ENCODE assay signal across 1 cellular context in the genomic region with DNA sequence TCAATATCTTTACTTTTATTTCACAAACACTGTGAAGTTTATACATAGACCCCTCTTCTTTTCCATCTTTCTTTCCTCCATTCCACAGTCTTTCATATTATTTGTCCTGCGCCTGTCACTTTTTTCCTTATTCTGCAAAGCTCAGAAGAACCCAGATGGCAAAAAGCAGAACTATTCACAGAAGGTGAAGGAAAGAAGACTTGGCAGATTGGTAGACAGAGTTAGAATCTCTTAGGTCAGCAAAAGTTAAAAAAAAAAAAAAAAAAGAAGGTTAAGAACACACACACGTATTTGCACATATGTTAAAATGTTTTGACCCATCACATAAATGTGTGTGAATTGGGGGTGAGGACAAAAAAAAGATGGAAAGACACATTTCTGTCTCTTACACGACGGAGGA.
A peak's percentile ranks its signal among the peaks of the same experiment; 100 is the strongest.
TF ChIP-seq lines count a peak whose summit lies in the region.

No MANE protein-coding gene starts in this region.

TF ChIP-seq in HepG2, 621 proteins besides CTCF, POLR2A, EP300 and RAD21:
- no peak for TF ChIP-seq CREB1 (IDR thresholded peaks at IDR 0.05)
- TF ChIP-seq CREB1 (CRISPR knock-in tag; IDR thresholded peaks at IDR 0.05): no peak
- no peak for TF ChIP-seq MATR3 (CRISPR knock-in tag; IDR thresholded peaks at IDR 0.05)
- no peak for TF ChIP-seq ZFP36 (IDR thresholded peaks at IDR 0.05; ENCODE audit: borderline replicate concordance, low read depth, low read length, partially characterized antibody)
- no peak for TF ChIP-seq U2AF1 (optimal IDR thresholded peaks at IDR 0.05; ENCODE audit: low read depth, low read length)
- no peak for TF ChIP-seq IKZF5 (CRISPR knock-in tag; IDR thresholded peaks at IDR 0.05)
- TF ChIP-seq ZNF12 (CRISPR knock-in tag; IDR thresholded peaks at IDR 0.05): no peak
- no peak for TF ChIP-seq ZNF343 (CRISPR knock-in tag; IDR thresholded peaks at IDR 0.05)
- TF ChIP-seq GABPB1 (CRISPR knock-in tag; IDR thresholded peaks at IDR 0.05): no peak
- TF ChIP-seq ZNF235 (CRISPR knock-in tag; IDR thresholded peaks at IDR 0.05; ENCODE audit: borderline replicate concordance): no peak
- TF ChIP-seq MAFK (conservative IDR thresholded peaks at IDR 0.05 in 1 of 2, IDR thresholded peaks at IDR 0.05 in 1 of 2; ENCODE audit: low read length in 2 of 2): peak; percentile 38 to 70
- TF ChIP-seq ZNF724P (CRISPR knock-in tag; IDR thresholded peaks at IDR 0.05; ENCODE audit: borderline replicate concordance): no peak
- no peak for TF ChIP-seq TOE1 (CRISPR knock-in tag; IDR thresholded peaks at IDR 0.05)
- TF ChIP-seq FOXC1 (CRISPR knock-in tag; IDR thresholded peaks at IDR 0.05; ENCODE audit: borderline replicate concordance): no peak
- TF ChIP-seq ZNF451 (CRISPR knock-in tag; IDR thresholded peaks at IDR 0.05): no peak
- TF ChIP-seq KDM1A (CRISPR knock-in tag; IDR thresholded peaks at IDR 0.05): no peak
- TF ChIP-seq MAFF (IDR thresholded peaks at IDR 0.05; ENCODE audit: low read depth, low read length): peak; percentile 54; the same call in 1 of the 2 replicates
- no peak for TF ChIP-seq PRDM10 (CRISPR knock-in tag; IDR thresholded peaks at IDR 0.05; ENCODE audit: low read depth)
